8 cellular contexts compared by ENCODE assay signal in genomic region chr6:32852844-32853540, GRCh38. TPM values are rescaled to one million over a fixed set of nuclear protein-coding genes. Genes with fewer than 3 reads are reported as not detected.
DNase-seq lines count a peak whose midpoint lies in the region; ATAC-seq, FAIRE-seq and TF ChIP-seq lines count a peak whose summit lies in the region.

No MANE protein-coding gene starts in this region.

- H3K4ac ChIP-seq in H1 (replicated peaks; ENCODE audit: insufficient read length, low read depth, low read length) = peak overlapping the region; percentile 33

- H3K9me3 ChIP-seq in Loucy (ENCODE audit: insufficient read depth, low read depth, low read length) = no peaks in the 10 kb centered on the region
- H3K9me3 ChIP-seq in H1 (ENCODE audit: insufficient read depth in 2 of 2, low read depth in 1 of 2, low read length in 1 of 2) = no peaks in the 10 kb centered on the region

- H3K79me2 ChIP-seq in Loucy (ENCODE audit: insufficient read depth, low read length) = peaks cover 90% of the 10 kb centered on the region
- no peaks in the 10 kb centered on the region for H3K79me2 ChIP-seq in H1 (ENCODE audit: control insufficient read depth in 1 of 2, insufficient read depth in 2 of 2, low read length in 2 of 2)

- H2AFZ ChIP-seq in Loucy (ENCODE audit: low read length) (peak overlapping the region; percentile 44), H1 (ENCODE audit: low read length) (peak overlapping the region; percentile 98; the same call in 1 of the 2 replicates)

- H3K23me2 ChIP-seq in H1 (ENCODE audit: low read depth, low read length) = peaks cover 13% of the 10 kb centered on the region

- peak overlapping the region; percentile 99 for H3K9ac ChIP-seq in Loucy (ENCODE audit: low read depth, low read length, poor library complexity, severe bottlenecking)
- peak overlapping the region in 3 of 4 experiments; percentile 49 to 61 (median 54); a peak in 4 of 7 replicates for H3K9ac ChIP-seq in H1 (replicated peaks in 1 of 4; ENCODE audit: extremely low read depth in 1 of 4, low read depth in 3 of 4, low read length in 3 of 4)

- peak; percentile 35 for ATAC-seq in GM21723 (IDR thresholded peaks at IDR 0.05; ENCODE audit: unreplicated experiment)
- peak; percentile 30 for ATAC-seq in stimulated activated naive CD8-positive, alpha-beta T cell treated with anti-CD3 and anti-CD28 coated beads, Interleukin-15, Interleukin-2, amounts not matched to agents 100 U/mL and 50 U/mL, for 24 hours

- H2BK20ac ChIP-seq in H1 (ENCODE audit: low read length) = no peak overlapping the region

- H4K5ac ChIP-seq in H1 (ENCODE audit: insufficient read length, low read depth, low read length) = peak overlapping the region; percentile 21

- no peaks in the 10 kb centered on the region for H3K79me1 ChIP-seq in H1 (ENCODE audit: low read depth, low read length)

- H3F3A ChIP-seq in Loucy (ENCODE audit: low read depth) = peaks cover 5% of the 10 kb centered on the region; the same call in 1 of the 2 replicates

- no peak overlapping the region for H2BK5ac ChIP-seq in H1 (ENCODE audit: low read depth, low read length)

- no peak for TF ChIP-seq RAD21 in H1 (IDR thresholded peaks at IDR 0.05 in 1 of 2, conservative IDR thresholded peaks at IDR 0.05 in 1 of 2; ENCODE audit: low read depth in 2 of 2, low read length in 2 of 2)

- TF ChIP-seq CTCF in Loucy (conservative IDR thresholded peaks at IDR 0.05; ENCODE audit: low read length) = no peak
- no peak for TF ChIP-seq CTCF in H1 (IDR thresholded peaks at IDR 0.05; ENCODE audit: control extremely low read depth in 1 of 3, insufficient read depth in 1 of 3, low read depth in 1 of 3, low read length in 3 of 3)

- H4K91ac ChIP-seq in H1 (replicated peaks; ENCODE audit: insufficient read length, low read length) = peak overlapping the region; percentile 26

- TF ChIP-seq EP300 in H1 (IDR thresholded peaks at IDR 0.05; ENCODE audit: borderline replicate concordance in 1 of 2, low read depth in 2 of 2, low read length in 2 of 2) = no peak

- H2BK12ac ChIP-seq in H1 (ENCODE audit: low read depth, low read length) = no peak overlapping the region

- WGBS in H1 (ENCODE audit: extremely low coverage in 1 of 2, insufficient coverage in 1 of 2, insufficient read length in 1 of 2, insufficient replicate concordance in 2 of 2, low coverage in 1 of 2, low lambda C conversion rate in 2 of 2, missing lambda C conversion rate in 1 of 2), 2 experiments = 4% methylated on average over 36 of the region's 41 CpGs; no CpG with 5 or more reads in 1 of the 2 experiments

- H3K4me1 ChIP-seq in Loucy (ENCODE audit: insufficient read depth, low read length, poor library complexity, severe bottlenecking) (peaks cover 65% of the 10 kb centered on the region), H1 (replicated peaks in 1 of 4; ENCODE audit: control insufficient read depth in 3 of 4, insufficient read depth in 4 of 4, low read length in 3 of 4) (peaks cover 0 to 4% (median 1%) of the 10 kb centered on the region in 4 experiments; a peak in 4 of 7 replicates)

- no peak overlapping the region for H3K23ac ChIP-seq in H1 (ENCODE audit: insufficient read length)

- H3K27me3 ChIP-seq in Loucy (ENCODE audit: insufficient read depth, low read length, poor library complexity, severe bottlenecking) = no peaks in the 10 kb centered on the region
- peaks cover 6 to 41% (median 36%) of the 10 kb centered on the region in 4 experiments for H3K27me3 ChIP-seq in H1 (replicated peaks in 1 of 4; ENCODE audit: control insufficient read depth in 3 of 4, extremely low read depth in 1 of 4, insufficient read depth in 3 of 4, low read length in 3 of 4)

- H3K27ac ChIP-seq in H1 (ENCODE audit: low read depth, low read length) = no peak overlapping the region

- TF ChIP-seq POLR2A in H1 (IDR thresholded peaks at IDR 0.05; ENCODE audit: control extremely low read depth in 1 of 2, low read depth in 2 of 2, low read length in 2 of 2) = no peak

- DNase-seq in ELF-1 (ENCODE audit: low read depth, low spot score) (peak; percentile 37), H1 (ENCODE audit: low read depth in 1 of 2, low spot score in 2 of 2) (peak in 1 of 2 experiments; percentile 73), medulla oblongata (ENCODE audit: extremely low spot score) (peak; percentile 44), occipital lobe (lab: John Stamatoyannopoulos, UW) (no peak)
- peak; percentile 85 for DNase-seq in activated CD8-positive, alpha-beta memory T cell treated with anti-CD3 and anti-CD28 coated beads for 24 hours
- DNase-seq in stimulated activated naive CD8-positive, alpha-beta T cell treated with anti-CD3 and anti-CD28 coated beads, Interleukin-15, Interleukin-2, amounts not matched to agents 100 U/mL and 50 U/mL, for 24 hours = peak; percentile 68

- no peak overlapping the region for H2AK5ac ChIP-seq in H1 (ENCODE audit: low read depth, low read length)

- H2BK120ac ChIP-seq in H1 (replicated peaks; ENCODE audit: low read depth, low read length) = no peak overlapping the region

- H3K18ac ChIP-seq in H1 (ENCODE audit: extremely low read depth, low read length) = no peak overlapping the region; the same call in 1 of the 2 replicates

- H3K4me3 ChIP-seq in Loucy (ENCODE audit: low read length, poor library complexity, severe bottlenecking) (peak overlapping the region; percentile 95), H1 (ENCODE audit: extremely low read depth in 1 of 4, insufficient read depth in 2 of 4, low read depth in 3 of 4, low read length in 4 of 4) (peak overlapping the region; percentile 59 to 77 (median 76))

- peak overlapping the region; percentile 43; the same call in 1 of the 2 replicates for H4K8ac ChIP-seq in H1 (ENCODE audit: extremely low read depth, insufficient read depth, low read length)

- peak overlapping the region; percentile 89; the same call in 1 of the 2 replicates for H2BK15ac ChIP-seq in H1 (ENCODE audit: low read length)

- H3K4me2 ChIP-seq in Loucy (ENCODE audit: low read depth, low read length, poor library complexity, severe bottlenecking) = peak overlapping the region; percentile 98
- peak overlapping the region; percentile 98 to 99 for H3K4me2 ChIP-seq in H1 (ENCODE audit: insufficient read depth in 1 of 2, low read depth in 2 of 2, low read length in 2 of 2)

- POLR2A ChIA-PET in H1 (lab: Charles Lee; ENCODE audit: partially characterized antibody) = interaction anchor here (1.5 to 4.0 kb wide), 4 partner anchors 8 to 118 kb away, joined by 4 to 49 read pairs (median 10); partner anchors contain the start of genes BRD2 and TAP2

- H3K56ac ChIP-seq in H1 (replicated peaks; ENCODE audit: insufficient read length, low read depth, low read length) = peak overlapping the region; percentile 25

- no peak for FAIRE-seq in H1 (lab: Jason Lieb, UNC)

- H3K9me2 ChIP-seq in Loucy (replicated peaks; ENCODE audit: low read depth, low read length) = no peaks in the 10 kb centered on the region

- H4K20me1 ChIP-seq in Loucy (ENCODE audit: insufficient read depth, low read length, poor library complexity, severe bottlenecking) (peaks cover 30% of the 10 kb centered on the region), H1 (replicated peaks in 1 of 2; ENCODE audit: control insufficient read depth in 1 of 2, insufficient read depth in 2 of 2, low read length in 2 of 2) (no peaks in the 10 kb centered on the region)

- H3K36me3 ChIP-seq in Loucy (ENCODE audit: insufficient read depth, low read length) (peaks cover 19% of the 10 kb centered on the region; the same call in 1 of the 2 replicates), H1 (ENCODE audit: control insufficient read depth in 2 of 4, insufficient read depth in 4 of 4, low read length in 3 of 4) (peaks cover 0 to 4% (median 0%) of the 10 kb centered on the region in 4 experiments; a peak in 1 of 8 replicates)

- no peak overlapping the region for H3K14ac ChIP-seq in H1 (ENCODE audit: insufficient read length)

- CTCF ChIA-PET in H1 (lab: Charles Lee; ENCODE audit: partially characterized antibody) = interaction anchor here (0.6 to 19.9 kb wide), 8 partner anchors 11 to 415 kb away, joined by 3 to 402 read pairs (median 5); partner anchors contain the start of genes HLA-DMA, PSMB8 and TAP2

RNA-seq across cellular contexts. Expression of gene TAP1, which starts 0.5 kb away (rescaled TPM):
- total RNA-seq in H1 (2021; fragmentation: NEBNext Ultra II Directional; extraction: Animal tissue kit (Norgen Biotek cat#: 25700)) = 16.8 TPM in 2 replicates
- polyA plus RNA-seq in H1 (2011; rRNA removed) = 20.1 and 22.0 TPM in 2 replicates
- 21.6 TPM for polyA plus RNA-seq in H1 (2011; cell fraction: cytosol; rRNA removed)
- 35.5 TPM for polyA plus RNA-seq in H1 (2011; cell fraction: nucleus; rRNA removed)
- polyA plus RNA-seq in H1 (2012, experiment 1 of 2) = 21.4 to 30.6 TPM (median 29.9 TPM) in 4 replicates
- polyA plus RNA-seq in H1 (2012, experiment 2 of 2) = 30.6 TPM
- 13.5 TPM for polyA plus RNA-seq in H1 (2013, experiment 1 of 2)
- polyA plus RNA-seq in H1 (2013, experiment 2 of 2) = 13.6 TPM
- 30.3 and 33.8 TPM in 2 replicates for polyA minus RNA-seq in H1 (2011; rRNA and poly(A)+ RNA removed)
- polyA minus RNA-seq in H1 (2011; cell fraction: cytosol; rRNA and poly(A)+ RNA removed) = 12.2 TPM
- polyA minus RNA-seq in H1 (2011; cell fraction: nucleus; rRNA and poly(A)+ RNA removed) = 9.6 TPM
- total RNA-seq in occipital lobe = 7.5 TPM

RNA-seq across cellular contexts. Expression of gene PSMB9, which starts 1.0 kb away (rescaled TPM):
- total RNA-seq in H1 (2021; fragmentation: NEBNext Ultra II Directional; extraction: Animal tissue kit (Norgen Biotek cat#: 25700)) = 2.9 and 4.5 TPM in 2 replicates
- polyA plus RNA-seq in H1 (2011; rRNA removed) = 12.5 and 22.8 TPM in 2 replicates
- polyA plus RNA-seq in H1 (2011; cell fraction: cytosol; rRNA removed) = 11.0 TPM
- polyA plus RNA-seq in H1 (2011; cell fraction: nucleus; rRNA removed) = 9.4 TPM
- 2.0 to 13.4 TPM (median 8.9 TPM) in 4 replicates for polyA plus RNA-seq in H1 (2012, experiment 1 of 2)
- polyA plus RNA-seq in H1 (2012, experiment 2 of 2) = 9.9 TPM
- polyA plus RNA-seq in H1 (2013, experiment 1 of 2) = 1.3 TPM
- polyA plus RNA-seq in H1 (2013, experiment 2 of 2) = 1.6 TPM
- 2.1 and 8.2 TPM in 2 replicates for polyA minus RNA-seq in H1 (2011; rRNA and poly(A)+ RNA removed)
- 3.7 TPM for polyA minus RNA-seq in H1 (2011; cell fraction: cytosol; rRNA and poly(A)+ RNA removed)
- not detected for polyA minus RNA-seq in H1 (2011; cell fraction: nucleus; rRNA and poly(A)+ RNA removed)
- total RNA-seq in occipital lobe = 5.8 TPM

RNA-seq across cellular contexts. Expression of gene PSMB8, which starts 9.1 kb away (rescaled TPM):
- 18.4 and 22.0 TPM in 2 replicates for total RNA-seq in H1 (2021; fragmentation: NEBNext Ultra II Directional; extraction: Animal tissue kit (Norgen Biotek cat#: 25700))
- polyA plus RNA-seq in H1 (2011; rRNA removed) = 26.9 and 43.0 TPM in 2 replicates
- polyA plus RNA-seq in H1 (2011; cell fraction: cytosol; rRNA removed) = 33.9 TPM
- polyA plus RNA-seq in H1 (2011; cell fraction: nucleus; rRNA removed) = 26.7 TPM
- 19.4 to 42.4 TPM (median 35.3 TPM) in 4 replicates for polyA plus RNA-seq in H1 (2012, experiment 1 of 2)
- 39.2 TPM for polyA plus RNA-seq in H1 (2012, experiment 2 of 2)
- 17.7 TPM for polyA plus RNA-seq in H1 (2013, experiment 1 of 2)
- polyA plus RNA-seq in H1 (2013, experiment 2 of 2) = 18.9 TPM
- polyA minus RNA-seq in H1 (2011; rRNA and poly(A)+ RNA removed) = 11.7 and 15.3 TPM in 2 replicates
- polyA minus RNA-seq in H1 (2011; cell fraction: cytosol; rRNA and poly(A)+ RNA removed) = 7.9 TPM
- 7.9 TPM for polyA minus RNA-seq in H1 (2011; cell fraction: nucleus; rRNA and poly(A)+ RNA removed)
- total RNA-seq in occipital lobe = 5.3 TPM

RNA-seq across cellular contexts. Expression of gene TAP2, which starts 14.5 kb away (rescaled TPM):
- 24.3 and 27.2 TPM in 2 replicates for total RNA-seq in H1 (2021; fragmentation: NEBNext Ultra II Directional; extraction: Animal tissue kit (Norgen Biotek cat#: 25700))
- 11.3 and 19.9 TPM in 2 replicates for polyA plus RNA-seq in H1 (2011; rRNA removed)
- 16.1 TPM for polyA plus RNA-seq in H1 (2011; cell fraction: cytosol; rRNA removed)
- 56.5 TPM for polyA plus RNA-seq in H1 (2011; cell fraction: nucleus; rRNA removed)
- polyA plus RNA-seq in H1 (2012, experiment 1 of 2) = 8.4 to 30.2 TPM (median 25.2 TPM) in 4 replicates
- polyA plus RNA-seq in H1 (2012, experiment 2 of 2) = 9.2 TPM
- polyA plus RNA-seq in H1 (2013, experiment 1 of 2) = 11.3 TPM
- polyA plus RNA-seq in H1 (2013, experiment 2 of 2) = 13.1 TPM
- 18.7 and 33.0 TPM in 2 replicates for polyA minus RNA-seq in H1 (2011; rRNA and poly(A)+ RNA removed)
- polyA minus RNA-seq in H1 (2011; cell fraction: cytosol; rRNA and poly(A)+ RNA removed) = 5.8 TPM
- 13.7 TPM for polyA minus RNA-seq in H1 (2011; cell fraction: nucleus; rRNA and poly(A)+ RNA removed)
- 3.9 TPM for total RNA-seq in occipital lobe

RNA-seq across cellular contexts. Expression of gene HLA-DOB, which starts 36.2 kb away (rescaled TPM):
- total RNA-seq in H1 (2021; fragmentation: NEBNext Ultra II Directional; extraction: Animal tissue kit (Norgen Biotek cat#: 25700)) = 0.27 TPM in 1 of 2 replicates, not detected in the other
- polyA plus RNA-seq in H1 (2011; rRNA removed) = 0.19 and 0.35 TPM in 2 replicates
- polyA plus RNA-seq in H1 (2011; cell fraction: cytosol; rRNA removed) = 0.28 TPM
- 0.36 TPM for polyA plus RNA-seq in H1 (2011; cell fraction: nucleus; rRNA removed)
- 0.20 to 0.55 TPM (median 0.21 TPM) in 3 of 4 replicates, not detected in the other for polyA plus RNA-seq in H1 (2012, experiment 1 of 2)
- polyA plus RNA-seq in H1 (2012, experiment 2 of 2) = 0.37 TPM
- 0.26 TPM for polyA plus RNA-seq in H1 (2013, experiment 1 of 2)
- 0.53 TPM for polyA plus RNA-seq in H1 (2013, experiment 2 of 2)
- 0.16 and 0.46 TPM in 2 replicates for polyA minus RNA-seq in H1 (2011; rRNA and poly(A)+ RNA removed)
- not detected for polyA minus RNA-seq in H1 (2011; cell fraction: cytosol; rRNA and poly(A)+ RNA removed)
- polyA minus RNA-seq in H1 (2011; cell fraction: nucleus; rRNA and poly(A)+ RNA removed) = 0.50 TPM
- total RNA-seq in occipital lobe = not detected
